ENCODE assay signal across 8 cellular contexts in genomic region chr14:92039073-92039719, GRCh38. TPM values are rescaled to one million over a fixed set of nuclear protein-coding genes. Genes with fewer than 3 reads are reported as not detected.
A peak's percentile ranks its signal among the peaks of the same experiment; 100 is the strongest.
DNase-seq lines count a peak whose midpoint lies in the region; ATAC-seq and TF ChIP-seq lines count a peak whose summit lies in the region.

No MANE protein-coding gene starts in this region.

- peaks cover 0 to 4% of the 10 kb centered on the region in 2 donors for H3K9me3 Mint-ChIP-seq in activated naive CD4-positive, alpha-beta T cell treated with anti-CD3 and anti-CD28 coated beads, Interleukin-2, amount 50 U/mL, for 72 hours

- no peaks in the 10 kb centered on the region for H3K9me3 ChIP-seq in cardiac muscle cell (ENCODE audit: low read depth)
- H3K9me3 ChIP-seq in ovary = no peaks in the 10 kb centered on the region

- 0 to 1% (median 1%) methylated on average over 23 of the region's 23 CpGs for WGBS in ovary, 3 donors

- H3K4me1 ChIP-seq in cardiac muscle cell (ENCODE audit: low read depth) = peaks cover 12% of the 10 kb centered on the region
- H3K4me1 ChIP-seq in ovary (ENCODE audit: insufficient read depth) = peaks cover 8% of the 10 kb centered on the region

- no peak for TF ChIP-seq POLR2A in ovary (IDR thresholded peaks at IDR 0.05)

- no peaks in the 10 kb centered on the region for H3K27me3 ChIP-seq in cardiac muscle cell
- no peaks in the 10 kb centered on the region for H3K27me3 ChIP-seq in ovary

- H3K36me3 ChIP-seq in cardiac muscle cell (no peaks in the 10 kb centered on the region), ovary (no peaks in the 10 kb centered on the region)

- peak; percentile 5 for ATAC-seq in GM18868 (IDR thresholded peaks at IDR 0.05; ENCODE audit: unreplicated experiment)
- peak; percentile 7 for ATAC-seq in HG03139 (IDR thresholded peaks at IDR 0.05; ENCODE audit: unreplicated experiment)
- peak in 1 of 2 donors; percentile 18 for ATAC-seq in activated naive CD4-positive, alpha-beta T cell treated with anti-CD3 and anti-CD28 coated beads, Interleukin-2, amount 50 U/mL, for 72 hours

- TF ChIP-seq EP300 in ovary (IDR thresholded peaks at IDR 0.05) = no peak

- TF ChIP-seq CTCF in AG10803 (conservative IDR thresholded peaks at IDR 0.05; ENCODE audit: low read length) = no peak
- no peak for TF ChIP-seq CTCF in cardiac muscle cell (IDR thresholded peaks at IDR 0.05; ENCODE audit: low read depth, low read length)
- no peak for TF ChIP-seq CTCF in ovary (IDR thresholded peaks at IDR 0.05)

- H3K4me3 ChIP-seq in AG10803 (ENCODE audit: low read length) = peak overlapping the region; percentile 93
- H3K4me3 ChIP-seq in cardiac muscle cell = peak overlapping the region; percentile 77
- H3K4me3 ChIP-seq in ovary = peak overlapping the region; percentile 63

- H3K27ac Mint-ChIP-seq in activated naive CD4-positive, alpha-beta T cell treated with anti-CD3 and anti-CD28 coated beads, Interleukin-2, amount 50 U/mL, for 72 hours = peak overlapping the region; percentile 99 to 100

- intact Hi-C loops in ovary (cut with DNase I) = no loop called here

- H3K27ac ChIP-seq in cardiac muscle cell (peak overlapping the region; percentile 100), ovary (peak overlapping the region; percentile 86 to 97)

- DNase-seq in AG10803 (ENCODE audit: low read depth) (peak; percentile 58), NCI-H510A treated with DMSO at 0.1 percent for 48 hours (lab: John Stamatoyannopoulos, UW) (peak; percentile 54), cardiac muscle cell (ENCODE audit: low read depth in 1 of 2, low spot score in 1 of 2) (peak; percentile 85 to 89), ovary (peak in 2 of 5 donors; percentile 48 to 73), ecto neural progenitor cell (ENCODE audit: low spot score) (no peak)
- DNase-seq in activated naive CD4-positive, alpha-beta T cell treated with anti-CD3 and anti-CD28 coated beads, Interleukin-2, amount 50 U/mL, for 72 hours (ENCODE audit: low spot score in 2 of 2) = peak; percentile 13 to 58

- peaks cover 24 to 27% of the 10 kb centered on the region in 2 donors for H3K36me3 Mint-ChIP-seq in activated naive CD4-positive, alpha-beta T cell treated with anti-CD3 and anti-CD28 coated beads, Interleukin-2, amount 50 U/mL, for 72 hours

RNA-seq across cellular contexts. Expression of gene TRIP11, which starts 0.7 kb away (rescaled TPM):
- total RNA-seq in activated naive CD4-positive, alpha-beta T cell treated with anti-CD3 and anti-CD28 coated beads, Interleukin-2, amount 50 U/mL, for 72 hours = 10 to 100 TPM; 27.3 to 32.3 TPM
- 7.3 and 10.8 TPM in 2 replicates for total RNA-seq in cardiac muscle cell
- 40.8 and 46.1 TPM in 2 replicates for polyA plus RNA-seq in cardiac muscle cell
- 10 to 100 TPM; 19.3 to 63.8 (median 51.3) TPM for total RNA-seq in ovary
- 10 to 100 TPM in 1 of 2 donors, 1 to 10 TPM in 1; 7.3 to 13.3 TPM for polyA plus RNA-seq in ovary
